In the genomic region with DNA sequence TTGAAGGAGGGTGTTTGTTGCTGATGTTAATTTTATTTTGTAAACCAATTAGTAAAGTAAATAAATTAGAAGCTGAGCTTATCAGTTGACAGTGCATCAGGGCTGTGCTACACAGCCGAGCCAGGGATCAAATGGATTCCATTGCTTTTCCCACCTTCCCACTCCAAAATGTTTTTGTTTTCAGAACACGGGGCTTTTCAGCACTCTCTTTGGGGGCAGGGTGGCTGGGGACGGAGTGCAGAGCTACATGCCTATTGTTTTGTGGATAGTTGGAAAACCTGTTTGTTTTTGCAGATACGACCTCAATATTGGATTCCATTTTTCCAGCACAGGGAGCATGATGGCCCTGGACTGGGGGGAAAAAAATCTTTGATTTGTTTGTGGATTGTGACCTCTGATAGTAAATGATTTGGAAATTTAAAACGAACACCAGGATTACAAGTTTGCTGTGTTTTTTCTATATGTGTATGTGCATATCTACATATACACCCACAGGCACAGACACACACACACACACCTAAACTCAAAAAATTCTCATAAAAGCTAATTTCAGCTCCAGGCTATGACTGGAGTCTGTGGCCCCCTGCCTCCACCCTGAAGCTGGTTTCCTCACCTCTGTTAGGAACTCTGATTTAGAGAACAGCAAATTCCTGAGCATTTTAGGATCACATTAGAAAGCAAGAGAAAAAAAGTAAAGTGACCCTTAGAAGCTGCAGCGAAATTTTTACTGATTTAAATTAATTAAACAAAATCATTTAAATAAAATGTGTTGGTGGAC, we compare ENCODE assay signal across 16 cellular contexts.
"Had no signal": no experiment of that assay in that cellular context is flagged by ENCODE, and none has a peak within 500 bp of the region (broad histone marks: within the 10 kb centered on the region; RNA-seq: fewer than 3 reads in every experiment).

No MANE protein-coding gene starts in this region.

- H3K27me3 ChIP-seq: vagina had no signal

- H3K27ac ChIP-seq: adrenal gland, breast epithelium, esophagus squamous epithelium, heart right ventricle, tibial nerve, vagina had no signal

- H3K36me3 ChIP-seq: adrenal gland, breast epithelium, esophagus squamous epithelium, heart right ventricle, tibial nerve, vagina had no signal

- DNase-seq: activated CD4-positive, alpha-beta T cell treated with anti-CD3 and anti-CD28 coated beads, Interleukin-2, amount 50 U/mL, for 1 hour; activated CD4-positive, CD25-positive, alpha-beta regulatory T cell treated with anti-CD3 and anti-CD28 coated beads, Interleukin-2, amount 50 U/mL, for 72 hours; activated gamma-delta T cell; cerebellar nuclear complex; effector CD8-positive, alpha-beta T cell; esophagus squamous epithelium; heart right ventricle; left cardiac atrium; mesenchymal stem cell; naive thymus-derived CD8-positive, alpha-beta T cell; stimulated activated CD4-positive, alpha-beta T cell treated with anti-CD3 and anti-CD28 coated beads, Interleukin-2, amount 100 ng/mL, for 24 hours had no signal

- H3K9me3 ChIP-seq: adrenal gland, breast epithelium, esophagus squamous epithelium, tibial nerve, vagina had no signal

- H3K4me1 ChIP-seq: adrenal gland, breast epithelium, esophagus squamous epithelium, heart right ventricle, vagina had no signal

- ATAC-seq: activated naive CD4-positive, alpha-beta T cell treated with anti-CD3 and anti-CD28 coated beads, Interleukin-2, amount 50 U/mL, for 72 hours; heart right ventricle; left cardiac atrium; naive thymus-derived CD8-positive, alpha-beta T cell had no signal

- H3K4me3 ChIP-seq: adrenal gland, breast epithelium, esophagus squamous epithelium, heart right ventricle, tibial nerve, vagina had no signal
